17 cellular contexts compared by ENCODE assay signal in genomic region chr5:4104831-4105597, GRCh38.
DNase-seq lines count a peak whose midpoint lies in the region; ATAC-seq and TF ChIP-seq lines count a peak whose summit lies in the region.
"Had no signal": no experiment of that assay in that cellular context is flagged by ENCODE, and none has a peak within 500 bp of the region (broad histone marks: within the 10 kb centered on the region; RNA-seq: fewer than 3 reads in every experiment).

No MANE protein-coding gene starts in this region.

- H3K23ac ChIP-seq in neuronal stem cell (ENCODE audit: low read depth, low read length, poor library complexity), result no peak overlapping the region

- H4K91ac ChIP-seq in neuronal stem cell (ENCODE audit: low read depth, low read length, poor library complexity), result no peak overlapping the region

- no peak for TF ChIP-seq CTCF in BE2C (IDR thresholded peaks at IDR 0.05; ENCODE audit: low read depth, low read length)

- H3K36me3 ChIP-seq in BLaER1 treated with 17β-estradiol and CSF1 and Interleukin-3, amounts not matched to agents 10 nM and 100 nM, result no peaks in the 10 kb centered on the region
- H3K36me3 ChIP-seq in neuronal stem cell (replicated peaks in 1 of 2; ENCODE audit: control insufficient read depth in 2 of 2, insufficient read depth in 2 of 2, low read length in 2 of 2), result no peaks in the 10 kb centered on the region
- no peaks in the 10 kb centered on the region for H3K36me3 ChIP-seq in BE2C
- H3K36me3 ChIP-seq: HAP-1 had no signal

- DNase-seq in G401 (ENCODE audit: low spot score) (peak; percentile 5), cerebellar cortex (ENCODE audit: low spot score) (peak; percentile 3), neuronal stem cell (ENCODE audit: low spot score) (no peak), BE2C (no peak)
- DNase-seq: C1 segment of cervical spinal cord; Calu3; CD4-positive, alpha-beta memory T cell; COR-L47; DMS53; DMS79 treated with DMSO at 0.1 percent for 48 hours; GDM1; GOT3 had no signal

- H3K18ac ChIP-seq in neuronal stem cell (ENCODE audit: low read length), result peak overlapping the region; percentile 23

- no peak overlapping the region for H2BK120ac ChIP-seq in neuronal stem cell (ENCODE audit: low read depth, low read length)

- no peak overlapping the region for H2AK5ac ChIP-seq in neuronal stem cell (ENCODE audit: low read depth, low read length)

- no peak overlapping the region for H2BK15ac ChIP-seq in neuronal stem cell (ENCODE audit: low read length)

- no peak overlapping the region for H2BK12ac ChIP-seq in neuronal stem cell (ENCODE audit: low read length)

- H3K27ac ChIP-seq in BLaER1 treated with 17β-estradiol and CSF1 and Interleukin-3, amounts not matched to agents 10 nM and 100 nM, result peak overlapping the region in 2 of 11 experiments; percentile 1 to 19; a peak in 1 of 22 replicates
- no peak overlapping the region for H3K27ac ChIP-seq in neuronal stem cell (replicated peaks; ENCODE audit: low read length)

- peak overlapping the region in 9 of 11 experiments; percentile 13 to 63 (median 45); a peak in 17 of 22 replicates for H3K4me2 ChIP-seq in BLaER1 treated with 17β-estradiol and CSF1 and Interleukin-3, amounts not matched to agents 10 nM and 100 nM
- no peak overlapping the region for H3K4me2 ChIP-seq in neuronal stem cell (ENCODE audit: insufficient read depth, low read length, poor library complexity, severe bottlenecking)

- H3K27me3 ChIP-seq in BLaER1 treated with 17β-estradiol and CSF1 and Interleukin-3, amounts not matched to agents 10 nM and 100 nM, result no peaks in the 10 kb centered on the region
- H3K27me3 ChIP-seq in neuronal stem cell (ENCODE audit: control insufficient read depth in 3 of 3, insufficient read depth in 3 of 3, low read depth in 1 of 3, low read length in 3 of 3), result peaks cover 0 to 2% (median 0%) of the 10 kb centered on the region in 3 experiments
- no peaks in the 10 kb centered on the region for H3K27me3 ChIP-seq in BE2C

- H3K4ac ChIP-seq in neuronal stem cell (ENCODE audit: low read length), result no peak overlapping the region

- H2BK5ac ChIP-seq in neuronal stem cell (ENCODE audit: low read length), result no peak overlapping the region

- no peaks in the 10 kb centered on the region for H3K79me1 ChIP-seq in neuronal stem cell (ENCODE audit: low read depth, low read length)

- no peak overlapping the region for H3K9ac ChIP-seq in BLaER1 treated with 17β-estradiol and CSF1 and Interleukin-3, amounts not matched to agents 10 nM and 100 nM
- no peak overlapping the region for H3K9ac ChIP-seq in neuronal stem cell (ENCODE audit: low read depth, low read length, poor library complexity)

- H4K20me1 ChIP-seq in BLaER1 treated with 17β-estradiol and CSF1 and Interleukin-3, amounts not matched to agents 10 nM and 100 nM, result no peaks in the 10 kb centered on the region

- in situ Hi-C loops in G401 (cut with HindIII; ENCODE audit: low sequenced_read_pairs), result no loop called here

- no peak overlapping the region for H4K8ac ChIP-seq in neuronal stem cell (ENCODE audit: low read depth, low read length)

- H3K14ac ChIP-seq in neuronal stem cell (ENCODE audit: low read length), result no peak overlapping the region

- no peak overlapping the region for H3K4me3 ChIP-seq in BLaER1 treated with 17β-estradiol and CSF1 and Interleukin-3, amounts not matched to agents 10 nM and 100 nM
- H3K4me3 ChIP-seq in neuronal stem cell (ENCODE audit: low read length in 2 of 2), result no peak overlapping the region
- no peak overlapping the region for H3K4me3 ChIP-seq in BE2C (ENCODE audit: low read depth, low read length)
- H3K4me3 ChIP-seq: GM12878, HAP-1 had no signal

- no peaks in the 10 kb centered on the region for H3K9me3 ChIP-seq in BLaER1 treated with 17β-estradiol and CSF1 and Interleukin-3, amounts not matched to agents 10 nM and 100 nM (replicated peaks in 1 of 11)
- H3K9me3 ChIP-seq in neuronal stem cell (replicated peaks in 1 of 2; ENCODE audit: control insufficient read depth in 2 of 2, insufficient read depth in 1 of 2, low read depth in 1 of 2, low read length in 2 of 2), result peaks cover 0 to 2% of the 10 kb centered on the region in 2 donors
- no peaks in the 10 kb centered on the region; the same call in none of the 2 replicates for H3K9me3 ChIP-seq in BE2C
- H3K9me3 ChIP-seq: HAP-1 had no signal

- ATAC-seq in GM19463 (IDR thresholded peaks at IDR 0.05; ENCODE audit: unreplicated experiment), result no peak
- no peak for ATAC-seq in GM21825 (IDR thresholded peaks at IDR 0.05; ENCODE audit: unreplicated experiment)
- ATAC-seq: GM12878 had no signal

- WGBS in neuronal stem cell (ENCODE audit: extremely low coverage in 2 of 2, insufficient read length in 2 of 2, insufficient replicate concordance in 1 of 2), 2 donors, result no CpG with 5 or more reads among the region's 4 CpGs

- no peak overlapping the region for H2AFZ ChIP-seq in neuronal stem cell (ENCODE audit: low read length)

- H3K4me1 ChIP-seq in BLaER1 treated with 17β-estradiol and CSF1 and Interleukin-3, amounts not matched to agents 10 nM and 100 nM, result peaks cover 5 to 16% (median 9%) of the 10 kb centered on the region in 10 experiments; a peak in 16 of 20 replicates
- peaks cover 0 to 5% of the 10 kb centered on the region in 2 donors for H3K4me1 ChIP-seq in neuronal stem cell (ENCODE audit: control insufficient read depth in 2 of 2, insufficient read depth in 1 of 2, low read depth in 1 of 2, low read length in 2 of 2)
- no peaks in the 10 kb centered on the region for H3K4me1 ChIP-seq in BE2C
- H3K4me1 ChIP-seq: HAP-1 had no signal

Comparison
In these comparisons a context has a peak if more than half of its experiments do, and no peak if none do; other contexts are left out.
1. DNase-seq: peak in G401 (single experiment) and cerebellar cortex (single experiment); none in neuronal stem cell (single experiment) and BE2C (single experiment).